Comparison of ENCODE assay signal across 9 cellular contexts in the genomic region with DNA sequence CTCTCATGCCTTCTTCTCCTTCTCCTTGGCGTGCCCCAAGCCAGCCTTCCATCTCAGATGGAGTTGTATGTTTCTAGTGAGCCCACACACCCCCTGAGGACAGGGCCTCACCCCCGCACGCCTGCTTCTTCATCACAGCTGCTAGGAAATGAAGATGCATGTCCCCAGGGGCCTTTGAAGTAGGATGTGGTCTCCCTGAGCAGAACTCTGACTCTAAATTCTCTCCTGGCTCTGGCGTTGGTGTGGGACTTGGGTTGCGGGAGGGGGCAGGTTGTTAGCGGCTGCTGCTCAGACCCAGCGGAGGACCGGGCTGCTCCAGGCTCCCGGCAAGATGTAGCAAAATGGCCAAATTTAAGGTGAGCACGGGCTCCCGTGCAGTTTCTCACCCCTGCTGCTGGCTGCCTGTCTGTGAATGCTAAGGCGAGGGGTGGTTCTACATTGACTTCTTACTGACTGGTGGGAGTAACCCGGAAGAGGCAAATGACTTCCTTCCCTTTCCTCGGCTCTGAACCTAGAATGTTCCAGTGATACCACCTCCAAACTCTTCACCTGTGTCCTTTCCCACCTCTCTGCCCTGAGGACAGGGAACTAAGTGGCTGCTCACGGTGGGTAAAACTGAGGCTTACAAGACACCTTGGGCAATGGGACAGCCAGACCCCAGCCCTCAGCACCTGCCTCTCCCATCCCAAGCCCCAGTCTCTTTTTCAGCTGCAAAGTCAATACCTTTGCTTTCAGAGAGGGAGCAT. TPM values are rescaled to one million over a fixed set of nuclear protein-coding genes. Genes with fewer than 3 reads are reported as not detected.
DNase-seq lines count a peak whose midpoint lies in the region; ATAC-seq and TF ChIP-seq lines count a peak whose summit lies in the region.
"Had no signal": no experiment of that assay in that cellular context is flagged by ENCODE, and none has a peak within 500 bp of the region (broad histone marks: within the 10 kb centered on the region; RNA-seq: fewer than 3 reads in every experiment).

No MANE protein-coding gene starts in this region.

- H3K27me3 ChIP-seq in Panc1 (ENCODE audit: control insufficient read depth, insufficient read depth, low read length) (no peaks in the 10 kb centered on the region), endodermal cell (ENCODE audit: control insufficient read depth, insufficient read depth, low read length, poor library complexity, severe bottlenecking) (no peaks in the 10 kb centered on the region)

- TF ChIP-seq CTCF in Panc1 (IDR thresholded peaks at IDR 0.05) (no peak), endodermal cell (conservative IDR thresholded peaks at IDR 0.05) (no peak)

- no peak overlapping the region for H3K9ac ChIP-seq in endodermal cell (ENCODE audit: extremely low read depth, low read length, poor library complexity, severe bottlenecking)

- H3K9me3 Mint-ChIP-seq in endodermal cell, result peaks cover 3% of the 10 kb centered on the region
- no peaks in the 10 kb centered on the region for H3K9me3 Mint-ChIP-seq in stimulated activated effector memory CD8-positive, alpha-beta T cell treated with anti-CD3 and anti-CD28 coated beads, Interleukin-12 subunit alpha, Interleukin-12 subunit beta, amount 100 ng/mL, for 72 hours

- in situ Hi-C loops in Panc1 (cut with HindIII; ENCODE audit: low pct_unique_long_range_greater_than_20kb, low sequenced_read_pairs), result no loop called here

- H3K4me3 ChIP-seq in Panc1 (ENCODE audit: low read depth in 2 of 2, low read length in 2 of 2) (0 out of 4 replicates have a peak overlapping the region, but pooled peaks of 1 of the 2 experiments have one; percentile 5), endodermal cell (ENCODE audit: low read length) (no peak overlapping the region)

- intact Hi-C loops in Panc1 (cut with micrococcal nuclease; ENCODE audit: unreplicated experiment), result no loop called here

- POLR2A ChIA-PET in Panc1 (lab: Charles Lee), result no interaction called here

- CTCF ChIA-PET in Panc1 (lab: Charles Lee), result interaction anchor here (0.6 kb wide), 1 partner anchor 50 kb away, joined by 3 read pairs; no protein-coding TSS in a partner anchor

- no peaks in the 10 kb centered on the region for H3K36me3 Mint-ChIP-seq in endodermal cell (ENCODE audit: low read depth)
- no peaks in the 10 kb centered on the region for H3K36me3 Mint-ChIP-seq in stimulated activated effector memory CD8-positive, alpha-beta T cell treated with anti-CD3 and anti-CD28 coated beads, Interleukin-12 subunit alpha, Interleukin-12 subunit beta, amount 100 ng/mL, for 72 hours

- H3K9me3 ChIP-seq in Panc1 (ENCODE audit: control insufficient read depth, insufficient read depth, low read depth, low read length) (no peaks in the 10 kb centered on the region), endodermal cell (ENCODE audit: control insufficient read depth, low read length) (no peaks in the 10 kb centered on the region)

- DNase-seq in DMS 273 (lab: John Stamatoyannopoulos, UW; ENCODE audit: unreplicated experiment), result peak; percentile 80
- no peak for DNase-seq in DMS 273 treated with DMSO at 0.1 percent for 48 hours (lab: John Stamatoyannopoulos, UW)
- no peak for DNase-seq in Panc1 (ENCODE audit: low read depth, low spot score)
- DNase-seq in endodermal cell, result no peak
- no peak for DNase-seq in stimulated activated effector memory CD8-positive, alpha-beta T cell treated with anti-CD3 and anti-CD28 coated beads, Interleukin-12 subunit alpha, Interleukin-12 subunit beta, amount 100 ng/mL, for 72 hours (ENCODE audit: low spot score in 2 of 2)
- DNase-seq in DMS114 treated with DMSO at 0.1 percent for 48 hours (lab: John Stamatoyannopoulos, UW; ENCODE audit: unreplicated experiment), result no peak

- H3K27ac ChIP-seq in Panc1 (ENCODE audit: low read length), result peak overlapping the region; percentile 97
- no peak overlapping the region for H3K27ac ChIP-seq in endodermal cell (ENCODE audit: low read depth, low read length)
- H3K27ac ChIP-seq: 22Rv1 had no signal

- H3K4me1 Mint-ChIP-seq in endodermal cell, result peaks cover 26% of the 10 kb centered on the region
- H3K4me1 Mint-ChIP-seq in stimulated activated effector memory CD8-positive, alpha-beta T cell treated with anti-CD3 and anti-CD28 coated beads, Interleukin-12 subunit alpha, Interleukin-12 subunit beta, amount 100 ng/mL, for 72 hours, result peaks cover 42% of the 10 kb centered on the region

- no peaks in the 10 kb centered on the region for H3K27me3 Mint-ChIP-seq in endodermal cell (ENCODE audit: insufficient read depth)

- ATAC-seq in Panc1 (no peak; the same call in 1 of the 2 replicates), GM19463 (IDR thresholded peaks at IDR 0.05; ENCODE audit: unreplicated experiment) (no peak), GM18519 (IDR thresholded peaks at IDR 0.05; ENCODE audit: low FRiP score, unreplicated experiment) (no peak)
- peak; percentile 76 for ATAC-seq in stimulated activated effector memory CD8-positive, alpha-beta T cell treated with anti-CD3 and anti-CD28 coated beads, Interleukin-12 subunit alpha, Interleukin-12 subunit beta, amount 100 ng/mL, for 72 hours

- H3K27ac Mint-ChIP-seq in endodermal cell, result peak overlapping the region; percentile 49
- peak overlapping the region; percentile 68 for H3K27ac Mint-ChIP-seq in stimulated activated effector memory CD8-positive, alpha-beta T cell treated with anti-CD3 and anti-CD28 coated beads, Interleukin-12 subunit alpha, Interleukin-12 subunit beta, amount 100 ng/mL, for 72 hours

- no peak overlapping the region for H3K4me3 Mint-ChIP-seq in endodermal cell
- H3K4me3 Mint-ChIP-seq in stimulated activated effector memory CD8-positive, alpha-beta T cell treated with anti-CD3 and anti-CD28 coated beads, Interleukin-12 subunit alpha, Interleukin-12 subunit beta, amount 100 ng/mL, for 72 hours, result peak overlapping the region; percentile 60

- H3K36me3 ChIP-seq in Panc1 (ENCODE audit: control insufficient read depth, insufficient read depth, low read length) (peaks cover 2% of the 10 kb centered on the region; the same call in 1 of the 2 replicates), endodermal cell (ENCODE audit: control insufficient read depth, insufficient read depth, low read length) (no peaks in the 10 kb centered on the region)

- peaks cover 79% of the 10 kb centered on the region for H3K4me1 ChIP-seq in Panc1 (ENCODE audit: control insufficient read depth, insufficient read depth, low read length)
- peaks cover 6% of the 10 kb centered on the region for H3K4me1 ChIP-seq in endodermal cell (ENCODE audit: control insufficient read depth, insufficient read depth, low read length)

- 86% methylated on average over 7 to 15 of the region's 15 CpGs for WGBS in endodermal cell (ENCODE audit: insufficient coverage in 1 of 2, insufficient read length in 1 of 2), 2 experiments

- no TSS peak for BruUV-seq in Panc1 (replicated peaks; lab: Mats Ljungman, UMichigan)

RNA-seq across cellular contexts. Expression of gene SYNJ2, which starts 8.8 kb away (rescaled TPM):
- 70.0 TPM for total RNA-seq in Panc1 (2021; ENCODE audit: unreplicated experiment)
- polyA plus RNA-seq in Panc1 (2012; ENCODE audit: insufficient read length), result 38.7 TPM
- total RNA-seq in endodermal cell, result 10 to 100 TPM; 21.2 to 32.8 TPM
- 4.3 TPM for polyA plus RNA-seq in endodermal cell (2013, experiment 1 of 2)
- polyA plus RNA-seq in endodermal cell (2013, experiment 2 of 2), result 4.7 TPM
